ENCODE assay signal across 1 cellular context in genomic region chr7:106068538-106068961, GRCh38.
TF ChIP-seq lines count a peak whose summit lies in the region.

No MANE protein-coding gene starts in this region.

TF ChIP-seq in GM23338, 12 proteins besides CTCF, POLR2A, EP300 and RAD21 (continued from another document):
- TF ChIP-seq ZNF462 (CRISPR knock-in tag; IDR thresholded peaks at IDR 0.05), result no peak
- TF ChIP-seq JUNB (IDR thresholded peaks at IDR 0.05; ENCODE audit: unreplicated experiment), result no peak
- no peak for TF ChIP-seq REST (IDR thresholded peaks at IDR 0.05; ENCODE audit: unreplicated experiment)
- TF ChIP-seq EZH2 (IDR thresholded peaks at IDR 0.05; ENCODE audit: low read depth, unreplicated experiment), result no peak
- TF ChIP-seq POLR2AphosphoS5 (IDR thresholded peaks at IDR 0.05; ENCODE audit: low read depth), result no peak
- TF ChIP-seq CREB1 (CRISPR knock-in tag; IDR thresholded peaks at IDR 0.05; ENCODE audit: low read depth), result no peak
TF ChIP-seq in GM23338: peak in this region for 0.
